Comparison of ENCODE assay signal across 18 cellular contexts in genomic region chr2:10792001-10792400, GRCh38. TPM values are rescaled to one million over a fixed set of nuclear protein-coding genes. Genes with fewer than 3 reads are reported as not detected.
DNase-seq lines count a peak whose midpoint lies in the region; ATAC-seq and TF ChIP-seq lines count a peak whose summit lies in the region.
"Had no signal": no experiment of that assay in that cellular context is flagged by ENCODE, and none has a peak within 500 bp of the region (broad histone marks: within the 10 kb centered on the region; RNA-seq: fewer than 3 reads in every experiment).

No MANE protein-coding gene starts in this region.

- H3K4me3 ChIP-seq in smooth muscle cell = no peak overlapping the region
- H3K4me3 ChIP-seq: A549, left ventricle myocardium inferior had no signal

- peak overlapping the region; percentile 63 for H3K27ac Mint-ChIP-seq in activated CD8-positive, alpha-beta T cell treated with anti-CD3 and anti-CD28 coated beads for 36 hours
- no peak overlapping the region for H3K27ac Mint-ChIP-seq in activated CD8-positive, alpha-beta T cell treated with anti-CD3 and anti-CD28 coated beads, Interleukin-2, amount 10 ng/mL, durations not matched to agents 7 days and 5 days
- H3K27ac Mint-ChIP-seq in naive thymus-derived CD8-positive, alpha-beta T cell = peak overlapping the region in 6 of 10 donors; percentile 4 to 90 (median 34)

- H3K4me3 Mint-ChIP-seq in activated CD8-positive, alpha-beta T cell treated with anti-CD3 and anti-CD28 coated beads for 36 hours = no peak overlapping the region
- no peak overlapping the region for H3K4me3 Mint-ChIP-seq in activated CD8-positive, alpha-beta T cell treated with anti-CD3 and anti-CD28 coated beads, Interleukin-2, amount 10 ng/mL, durations not matched to agents 7 days and 5 days
- no peak overlapping the region for H3K4me3 Mint-ChIP-seq in naive thymus-derived CD8-positive, alpha-beta T cell

- no peak overlapping the region for H3K9ac ChIP-seq in smooth muscle cell (ENCODE audit: low read depth)

- H3K4me1 ChIP-seq in smooth muscle cell (ENCODE audit: low read depth) = no peaks in the 10 kb centered on the region
- H3K4me1 ChIP-seq: A549 had no signal

- 82% methylated on average over 2 of the region's 2 CpGs for WGBS in smooth muscle cell (ENCODE audit: low lambda C conversion rate)

- no peaks in the 10 kb centered on the region for H3K9me3 ChIP-seq in smooth muscle cell (replicated peaks; ENCODE audit: low read depth)
- H3K9me3 ChIP-seq: A549, left ventricle myocardium inferior had no signal

- no peaks in the 10 kb centered on the region for H3K9me3 Mint-ChIP-seq in activated CD8-positive, alpha-beta T cell treated with anti-CD3 and anti-CD28 coated beads for 36 hours
- no peaks in the 10 kb centered on the region for H3K9me3 Mint-ChIP-seq in activated CD8-positive, alpha-beta T cell treated with anti-CD3 and anti-CD28 coated beads, Interleukin-2, amount 10 ng/mL, durations not matched to agents 7 days and 5 days (ENCODE audit: insufficient read depth)
- H3K9me3 Mint-ChIP-seq in naive thymus-derived CD8-positive, alpha-beta T cell = no peaks in the 10 kb centered on the region

- intact Hi-C loops in activated CD8-positive, alpha-beta T cell treated with anti-CD3 and anti-CD28 coated beads for 36 hours (cut with micrococcal nuclease) = no loop called here

- H3K79me2 ChIP-seq in smooth muscle cell (ENCODE audit: low read depth) = peaks cover 32% of the 10 kb centered on the region

- DNase-seq in activated CD8-positive, alpha-beta T cell treated with anti-CD3 and anti-CD28 coated beads for 36 hours = no peak
- no peak for DNase-seq in activated CD8-positive, alpha-beta T cell treated with anti-CD3 and anti-CD28 coated beads, Interleukin-2, amount 10 ng/mL, durations not matched to agents 7 days and 5 days
- no peak for DNase-seq in naive thymus-derived CD8-positive, alpha-beta T cell
- DNase-seq in middle frontal gyrus (ENCODE audit: extremely low spot score, low spot score) (no peak), smooth muscle cell (lab: John Stamatoyannopoulos, UW; ENCODE audit: unreplicated experiment) (no peak)
- DNase-seq: activated effector memory CD4-positive, alpha-beta T cell treated with Interleukin-2 at 50 U/mL for 16 hours; left ventricle myocardium inferior; NCI-H1417 treated with DMSO at 0.1 percent for 48 hours; NCI-H526 treated with DMSO at 0.1 percent for 48 hours; occipital lobe; SHP77; stimulated activated CD8-positive, alpha-beta memory T cell treated with anti-CD3 and anti-CD28 coated beads, Interleukin-4, amount 100 ng/mL, for 48 hours had no signal

- CTCF ChIA-PET in activated CD8-positive, alpha-beta T cell treated with anti-CD3 and anti-CD28 coated beads for 36 hours (lab: Charles Lee) = interaction anchor here (1.1 to 1.9 kb wide), 2 partner anchors 10 to 40 kb away, joined by 6 read pairs; no protein-coding TSS in a partner anchor
- CTCF ChIA-PET in activated CD8-positive, alpha-beta T cell treated with anti-CD3 and anti-CD28 coated beads, Interleukin-2, amount 10 ng/mL, durations not matched to agents 7 days and 5 days (lab: Charles Lee) = interaction anchor here (1.0 to 1.4 kb wide), 3 partner anchors 9 to 25 kb away, joined by 3 to 5 read pairs (median 4); no protein-coding TSS in a partner anchor

- peaks cover 22% of the 10 kb centered on the region for H3K4me1 Mint-ChIP-seq in activated CD8-positive, alpha-beta T cell treated with anti-CD3 and anti-CD28 coated beads for 36 hours (ENCODE audit: low read depth)
- H3K4me1 Mint-ChIP-seq in activated CD8-positive, alpha-beta T cell treated with anti-CD3 and anti-CD28 coated beads, Interleukin-2, amount 10 ng/mL, durations not matched to agents 7 days and 5 days (ENCODE audit: low read depth) = peaks cover 21% of the 10 kb centered on the region
- peaks cover 0 to 19% (median 1%) of the 10 kb centered on the region in 4 donors for H3K4me1 Mint-ChIP-seq in naive thymus-derived CD8-positive, alpha-beta T cell

- H3K36me3 ChIP-seq in smooth muscle cell (ENCODE audit: low read depth) = peaks cover 39% of the 10 kb centered on the region

- H3F3A ChIP-seq in smooth muscle cell (ENCODE audit: low read depth) = no peaks in the 10 kb centered on the region

- H3K27me3 Mint-ChIP-seq in activated CD8-positive, alpha-beta T cell treated with anti-CD3 and anti-CD28 coated beads for 36 hours = no peaks in the 10 kb centered on the region
- H3K27me3 Mint-ChIP-seq in activated CD8-positive, alpha-beta T cell treated with anti-CD3 and anti-CD28 coated beads, Interleukin-2, amount 10 ng/mL, durations not matched to agents 7 days and 5 days (ENCODE audit: low read depth) = no peaks in the 10 kb centered on the region
- H3K27me3 Mint-ChIP-seq in naive thymus-derived CD8-positive, alpha-beta T cell = no peaks in the 10 kb centered on the region

- no peak overlapping the region for H3K4me2 ChIP-seq in smooth muscle cell
- H3K4me2 ChIP-seq: A549 had no signal

- no peak for TF ChIP-seq CTCF in activated CD8-positive, alpha-beta T cell treated with anti-CD3 and anti-CD28 coated beads for 36 hours (IDR thresholded peaks at IDR 0.05)
- TF ChIP-seq CTCF in smooth muscle cell (IDR thresholded peaks at IDR 0.05; ENCODE audit: borderline replicate concordance, insufficient read depth, poor library complexity, severe bottlenecking) = no peak

- POLR2A ChIA-PET in activated CD8-positive, alpha-beta T cell treated with anti-CD3 and anti-CD28 coated beads for 36 hours (lab: Charles Lee) = interaction anchor here (0.6 to 1.3 kb wide), 2 partner anchors 69 to 864 kb away, joined by 3 read pairs; no protein-coding TSS in a partner anchor
- POLR2A ChIA-PET in activated CD8-positive, alpha-beta T cell treated with anti-CD3 and anti-CD28 coated beads, Interleukin-2, amount 10 ng/mL, durations not matched to agents 7 days and 5 days (lab: Charles Lee) = interaction anchor here (2.5 kb wide), 1 partner anchor 20 kb away, joined by 11 read pairs; the partner anchor contains the start of gene PDIA6
- POLR2A ChIA-PET in naive thymus-derived CD8-positive, alpha-beta T cell (lab: Charles Lee) = no interaction called here

- ATAC-seq in activated CD8-positive, alpha-beta T cell treated with anti-CD3 and anti-CD28 coated beads for 36 hours = no peak
- ATAC-seq in activated CD8-positive, alpha-beta T cell treated with anti-CD3 and anti-CD28 coated beads, Interleukin-2, amount 10 ng/mL, durations not matched to agents 7 days and 5 days = no peak
- ATAC-seq in GM21390 (IDR thresholded peaks at IDR 0.05; ENCODE audit: unreplicated experiment) (peak; percentile 46), HG03378 (IDR thresholded peaks at IDR 0.05; ENCODE audit: unreplicated experiment) (peak; percentile 59), GM18861 (IDR thresholded peaks at IDR 0.05; ENCODE audit: unreplicated experiment) (no peak)
- no peak for ATAC-seq in naive thymus-derived CD8-positive, alpha-beta T cell

- no peak overlapping the region for H3K27ac ChIP-seq in smooth muscle cell (ENCODE audit: low read depth)
- H3K27ac ChIP-seq: A549, epithelial cell of prostate, left ventricle myocardium inferior, VCaP had no signal

- no peaks in the 10 kb centered on the region for H3K27me3 ChIP-seq in smooth muscle cell (ENCODE audit: low read depth)

- H4K20me1 ChIP-seq in smooth muscle cell (ENCODE audit: low read depth) = peaks cover 75% of the 10 kb centered on the region

- no peak overlapping the region for H2AFZ ChIP-seq in smooth muscle cell (ENCODE audit: low read depth)

- peaks cover 77% of the 10 kb centered on the region for H3K36me3 Mint-ChIP-seq in activated CD8-positive, alpha-beta T cell treated with anti-CD3 and anti-CD28 coated beads for 36 hours (ENCODE audit: low read depth)
- peaks cover 76% of the 10 kb centered on the region for H3K36me3 Mint-ChIP-seq in activated CD8-positive, alpha-beta T cell treated with anti-CD3 and anti-CD28 coated beads, Interleukin-2, amount 10 ng/mL, durations not matched to agents 7 days and 5 days (ENCODE audit: low read depth)
- peaks cover 4 to 96% (median 27%) of the 10 kb centered on the region in 3 donors for H3K36me3 Mint-ChIP-seq in naive thymus-derived CD8-positive, alpha-beta T cell

RNA-seq across cellular contexts. Expression of gene PDIA6, which starts 20.6 kb away (rescaled TPM):
- 100 to 1,000 TPM; 146 to 150 TPM for total RNA-seq in activated CD8-positive, alpha-beta T cell treated with anti-CD3 and anti-CD28 coated beads for 36 hours
- 100 to 1,000 TPM; 131 to 138 TPM for total RNA-seq in activated CD8-positive, alpha-beta T cell treated with anti-CD3 and anti-CD28 coated beads, Interleukin-2, amount 10 ng/mL, durations not matched to agents 7 days and 5 days
- total RNA-seq in naive thymus-derived CD8-positive, alpha-beta T cell = 10 to 100 TPM; 30.9 to 34.7 TPM
- 100 to 1,000 TPM in 1 of 3 donors, 10 to 100 TPM in 2; 64.1 to 126 (median 99.2) TPM for polyA plus RNA-seq in naive thymus-derived CD8-positive, alpha-beta T cell
- 360 and 470 TPM in 2 replicates for total RNA-seq in smooth muscle cell
- 509 and 671 TPM in 2 replicates for polyA plus RNA-seq in smooth muscle cell

Comparison
In these comparisons a context has a peak if more than half of its experiments do, and no peak if none do; other contexts are left out.
1. ATAC-seq: peak in GM21390 (single experiment) and HG03378 (single experiment); none in activated CD8-positive, alpha-beta T cell treated with anti-CD3 and anti-CD28 coated beads for 36 hours (single experiment), activated CD8-positive, alpha-beta T cell treated with anti-CD3 and anti-CD28 coated beads, Interleukin-2, amount 10 ng/mL, durations not matched to agents 7 days and 5 days (single experiment), naive thymus-derived CD8-positive, alpha-beta T cell (0 of 2) and GM18861 (single experiment).